Comparison of ENCODE assay signal across 9 cellular contexts in the genomic region with DNA sequence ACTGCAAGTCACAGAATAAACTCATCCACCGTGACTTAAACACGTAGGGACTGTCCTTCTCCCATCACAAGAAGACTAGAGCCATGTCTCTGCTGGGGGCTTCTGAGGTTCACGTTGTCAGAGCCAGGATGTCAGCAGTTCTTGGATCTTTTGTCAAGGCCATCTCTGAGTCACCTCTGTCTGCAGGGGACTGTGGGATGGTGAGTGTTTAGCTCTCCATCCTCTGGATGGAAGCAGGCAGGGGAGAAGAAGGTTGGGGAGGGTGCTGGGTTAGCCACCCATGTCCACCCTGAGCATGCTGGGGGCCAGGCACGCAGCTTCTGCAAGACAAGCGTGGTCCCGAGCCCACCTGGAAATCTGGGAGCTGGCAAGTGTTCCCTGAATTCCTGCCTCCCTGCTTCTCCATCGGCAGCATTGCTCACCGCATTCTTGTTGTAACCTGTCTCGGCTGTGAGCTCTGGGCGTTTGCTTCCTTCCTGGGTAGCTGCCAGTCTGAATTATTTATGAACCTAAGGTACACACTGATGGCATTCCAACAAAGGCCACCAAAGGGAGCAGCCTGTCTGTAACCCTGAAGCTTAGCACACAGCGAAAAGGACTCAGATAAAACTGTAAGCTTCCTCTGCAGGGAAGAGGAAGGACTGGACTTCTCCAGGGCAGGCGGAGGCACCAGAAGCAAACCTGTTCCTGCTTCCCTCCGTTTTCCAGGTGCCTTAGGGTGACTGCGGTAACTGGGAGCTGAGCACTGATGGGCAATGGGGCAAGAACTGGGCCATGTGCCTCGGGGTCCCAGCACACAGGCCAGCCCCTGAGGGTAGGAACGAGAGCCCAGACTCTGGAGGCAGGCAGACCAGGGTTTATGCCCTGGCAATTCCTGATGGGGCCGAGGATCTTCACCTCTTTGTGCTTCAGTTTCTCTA.
DNase-seq lines count a peak whose midpoint lies in the region; ATAC-seq lines count a peak whose summit lies in the region.
"Had no signal": no experiment of that assay in that cellular context is flagged by ENCODE, and none has a peak within 500 bp of the region (broad histone marks: within the 10 kb centered on the region; RNA-seq: fewer than 3 reads in every experiment).

No MANE protein-coding gene starts in this region.

- H3K27ac ChIP-seq in naive thymus-derived CD4-positive, alpha-beta T cell (ENCODE audit: low read depth, low read length) = no peak overlapping the region

- H3K4me1 ChIP-seq in naive thymus-derived CD4-positive, alpha-beta T cell (ENCODE audit: control insufficient read depth in 2 of 2, insufficient read depth in 2 of 2, low read length in 2 of 2) = no peaks in the 10 kb centered on the region

- H3K27me3 ChIP-seq in naive thymus-derived CD4-positive, alpha-beta T cell (ENCODE audit: control insufficient read depth in 2 of 2, insufficient read depth in 2 of 2, low read length in 2 of 2) = no peaks in the 10 kb centered on the region

- peaks cover 26% of the 10 kb centered on the region for H3K4me1 Mint-ChIP-seq in dendritic cell treated with granulocyte-macrophage colony-stimulating factor and Interleukin-4, amounts not matched to agents 40 ng/mL and 50 ng/mL, for 4 days (ENCODE audit: low read depth)
- peaks cover 0 to 2% (median 0%) of the 10 kb centered on the region in 7 donors for H3K4me1 Mint-ChIP-seq in naive thymus-derived CD4-positive, alpha-beta T cell
- H3K4me1 Mint-ChIP-seq: stimulated activated memory B cell treated with anti-CD40 and anti-IgM and Interleukin-4, amounts not matched to agents 10 μg/mL and 1 μg/mL and 100 μg/mL, for 72 hours had no signal

- no peaks in the 10 kb centered on the region for H3K36me3 ChIP-seq in naive thymus-derived CD4-positive, alpha-beta T cell (ENCODE audit: control insufficient read depth in 2 of 3, insufficient read depth in 3 of 3, low read length in 3 of 3)

- peak; percentile 66 for DNase-seq in COR-L47 (lab: John Stamatoyannopoulos, UW)
- DNase-seq in NCI-H2029 (lab: John Stamatoyannopoulos, UW) = peak; percentile 95
- no peak for DNase-seq in naive thymus-derived CD4-positive, alpha-beta T cell
- no peak for DNase-seq in NCI-H2227 treated with DMSO at 0.1 percent for 48 hours (lab: John Stamatoyannopoulos, UW)
- DNase-seq in putamen (ENCODE audit: low spot score) = no peak

- CTCF ChIA-PET in naive thymus-derived CD4-positive, alpha-beta T cell (lab: Charles Lee) = no interaction called here

- H3K4me3 ChIP-seq in naive thymus-derived CD4-positive, alpha-beta T cell (ENCODE audit: low read length) = no peak overlapping the region

- intact Hi-C loops in dendritic cell treated with granulocyte-macrophage colony-stimulating factor and Interleukin-4, amounts not matched to agents 40 ng/mL and 50 ng/mL, for 4 days (cut with micrococcal nuclease) = no loop called here
- intact Hi-C loops in naive thymus-derived CD4-positive, alpha-beta T cell (cut with micrococcal nuclease) = no loop called here

- ATAC-seq in naive thymus-derived CD4-positive, alpha-beta T cell = peak; percentile 27
- ATAC-seq in HG02759 (IDR thresholded peaks at IDR 0.05; ENCODE audit: unreplicated experiment) (no peak), GM21576 (IDR thresholded peaks at IDR 0.05; ENCODE audit: unreplicated experiment) (no peak)
- ATAC-seq: stimulated activated memory B cell treated with anti-CD40 and anti-IgM and Interleukin-4, amounts not matched to agents 10 μg/mL and 1 μg/mL and 100 μg/mL, for 72 hours had no signal

- H3K4me3 Mint-ChIP-seq in dendritic cell treated with granulocyte-macrophage colony-stimulating factor and Interleukin-4, amounts not matched to agents 40 ng/mL and 50 ng/mL, for 4 days = no peak overlapping the region
- H3K4me3 Mint-ChIP-seq in naive thymus-derived CD4-positive, alpha-beta T cell = no peak overlapping the region
- H3K4me3 Mint-ChIP-seq: stimulated activated memory B cell treated with anti-CD40 and anti-IgM and Interleukin-4, amounts not matched to agents 10 μg/mL and 1 μg/mL and 100 μg/mL, for 72 hours had no signal

- POLR2A ChIA-PET in naive thymus-derived CD4-positive, alpha-beta T cell (lab: Charles Lee) = no interaction called here

- H3K9me3 Mint-ChIP-seq in dendritic cell treated with granulocyte-macrophage colony-stimulating factor and Interleukin-4, amounts not matched to agents 40 ng/mL and 50 ng/mL, for 4 days = no peaks in the 10 kb centered on the region
- H3K9me3 Mint-ChIP-seq in naive thymus-derived CD4-positive, alpha-beta T cell = no peaks in the 10 kb centered on the region
- H3K9me3 Mint-ChIP-seq: stimulated activated memory B cell treated with anti-CD40 and anti-IgM and Interleukin-4, amounts not matched to agents 10 μg/mL and 1 μg/mL and 100 μg/mL, for 72 hours had no signal

- no peaks in the 10 kb centered on the region for H3K9me3 ChIP-seq in naive thymus-derived CD4-positive, alpha-beta T cell (ENCODE audit: control insufficient read depth in 2 of 3, low read length in 3 of 3)

- no peaks in the 10 kb centered on the region for H3K36me3 Mint-ChIP-seq in dendritic cell treated with granulocyte-macrophage colony-stimulating factor and Interleukin-4, amounts not matched to agents 40 ng/mL and 50 ng/mL, for 4 days (ENCODE audit: low read depth)
- no peaks in the 10 kb centered on the region for H3K36me3 Mint-ChIP-seq in naive thymus-derived CD4-positive, alpha-beta T cell
- H3K36me3 Mint-ChIP-seq: stimulated activated memory B cell treated with anti-CD40 and anti-IgM and Interleukin-4, amounts not matched to agents 10 μg/mL and 1 μg/mL and 100 μg/mL, for 72 hours had no signal

- peak overlapping the region; percentile 85 for H3K27ac Mint-ChIP-seq in dendritic cell treated with granulocyte-macrophage colony-stimulating factor and Interleukin-4, amounts not matched to agents 40 ng/mL and 50 ng/mL, for 4 days
- no peak overlapping the region for H3K27ac Mint-ChIP-seq in naive thymus-derived CD4-positive, alpha-beta T cell
- H3K27ac Mint-ChIP-seq: stimulated activated memory B cell treated with anti-CD40 and anti-IgM and Interleukin-4, amounts not matched to agents 10 μg/mL and 1 μg/mL and 100 μg/mL, for 72 hours had no signal

- H3K27me3 Mint-ChIP-seq in dendritic cell treated with granulocyte-macrophage colony-stimulating factor and Interleukin-4, amounts not matched to agents 40 ng/mL and 50 ng/mL, for 4 days = peaks cover 17% of the 10 kb centered on the region
- peaks cover 5 to 26% (median 12%) of the 10 kb centered on the region in 5 donors for H3K27me3 Mint-ChIP-seq in naive thymus-derived CD4-positive, alpha-beta T cell

Comparison
In these comparisons a context has a peak if more than half of its experiments do, and no peak if none do; other contexts are left out.
1. DNase-seq: peak in COR-L47 (single experiment) and NCI-H2029 (single experiment); none in naive thymus-derived CD4-positive, alpha-beta T cell (0 of 9), NCI-H2227 treated with DMSO at 0.1 percent for 48 hours (single experiment) and putamen (single experiment).